Comparison of ENCODE assay signal across 4 cellular contexts in the genomic region with DNA sequence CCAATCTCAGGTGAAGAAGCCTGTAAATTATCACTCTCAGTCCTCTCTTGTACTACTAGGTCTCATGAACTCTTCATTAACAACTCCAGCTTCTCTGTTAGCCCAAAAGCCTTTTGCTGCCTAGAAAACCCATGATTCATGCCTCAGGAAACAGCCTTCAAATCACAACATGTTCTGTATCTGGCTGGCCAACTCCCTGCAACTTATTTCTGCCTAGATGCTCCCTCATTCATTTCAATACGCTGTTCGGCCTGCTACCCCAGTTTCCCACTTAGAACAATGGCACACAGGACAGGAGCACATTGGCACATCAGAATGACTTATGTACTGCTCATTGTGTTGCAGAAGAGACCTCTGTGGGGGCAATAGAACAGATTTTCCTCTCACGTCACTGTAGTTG. TPM values are rescaled to one million over a fixed set of nuclear protein-coding genes. Genes with fewer than 3 reads are reported as not detected.
"Had no signal": no experiment of that assay in that cellular context is flagged by ENCODE, and none has a peak within 500 bp of the region (broad histone marks: within the 10 kb centered on the region; RNA-seq: fewer than 3 reads in every experiment).

No MANE protein-coding gene starts in this region.

RNA-seq across cellular contexts. Expression of a gene that starts 9.3 kb away (rescaled TPM):
- total RNA-seq: LHCN-M2, M059J, MCF 10A, NCI-H460 had no signal
